In the genomic region with DNA sequence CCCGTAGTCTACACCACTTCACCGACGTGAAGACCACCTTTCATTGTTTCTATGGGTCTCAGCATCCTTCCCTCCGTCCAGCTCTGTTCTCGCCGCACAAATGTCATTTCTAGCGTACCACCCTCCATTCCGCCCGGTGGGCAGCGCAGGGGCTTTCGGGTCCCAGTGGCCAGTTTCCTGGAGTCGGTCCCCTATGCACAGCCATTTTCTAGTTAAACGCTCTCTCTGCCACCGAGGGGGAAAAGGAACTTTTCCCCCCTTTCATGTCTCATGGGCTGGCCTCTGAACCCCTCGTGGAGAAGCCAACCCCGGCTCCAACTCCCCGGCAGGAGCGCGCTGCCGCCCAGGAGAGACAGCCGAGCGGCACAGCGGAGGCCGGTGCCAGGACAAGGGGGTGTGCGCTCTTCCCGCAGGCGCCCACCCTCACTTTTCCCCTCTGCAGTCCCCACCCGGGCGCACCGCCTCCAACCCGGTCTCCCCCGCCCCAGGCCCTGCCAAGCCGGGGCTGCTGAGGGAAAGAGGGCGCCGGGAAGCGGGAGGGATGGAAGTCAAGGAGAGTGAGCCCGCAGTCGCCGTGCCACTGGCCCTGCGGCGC, we compare ENCODE assay signal across 8 cellular contexts. TPM values are rescaled to one million over a fixed set of nuclear protein-coding genes. Genes with fewer than 3 reads are reported as not detected.
A peak's percentile ranks its signal among the peaks of the same experiment; 100 is the strongest.
DNase-seq lines count a peak whose midpoint lies in the region; ATAC-seq and TF ChIP-seq lines count a peak whose summit lies in the region.

No MANE protein-coding gene starts in this region.

- H3K9ac ChIP-seq in neural progenitor cell: peak overlapping the region; percentile 45

- H3K36me3 ChIP-seq in Peyer's patch (no peaks in the 10 kb centered on the region), neural progenitor cell (no peaks in the 10 kb centered on the region)

- H3K27ac ChIP-seq in Peyer's patch (peak overlapping the region; percentile 50 to 90 (median 76)), neural progenitor cell (no peak overlapping the region)

- H3K9me3 ChIP-seq in Peyer's patch (no peaks in the 10 kb centered on the region), neural progenitor cell (ENCODE audit: low read depth) (no peaks in the 10 kb centered on the region)

- no peak for TF ChIP-seq CTCF in Peyer's patch (IDR thresholded peaks at IDR 0.05)
- no peak for TF ChIP-seq CTCF in epithelial cell of proximal tubule (conservative IDR thresholded peaks at IDR 0.05; ENCODE audit: low read depth, low read length)
- TF ChIP-seq CTCF in neural progenitor cell (IDR thresholded peaks at IDR 0.05): no peak

- H3K4me3 ChIP-seq in Peyer's patch (peak overlapping the region; percentile 48 to 86 (median 68)), epithelial cell of proximal tubule (ENCODE audit: low read depth, low read length) (peak overlapping the region; percentile 65), neural progenitor cell (peak overlapping the region; percentile 86)

- no peak overlapping the region for H3K27ac Mint-ChIP-seq in neural progenitor cell

- H3K4me2 ChIP-seq in neural progenitor cell: peak overlapping the region; percentile 95

- H3K4me1 Mint-ChIP-seq in neural progenitor cell: peaks cover 29% of the 10 kb centered on the region

- peaks cover 9% of the 10 kb centered on the region for H3K27me3 Mint-ChIP-seq in neural progenitor cell (ENCODE audit: insufficient read depth, low read depth)

- peak overlapping the region; percentile 95 for H2AFZ ChIP-seq in neural progenitor cell (replicated peaks)

- ATAC-seq in HG02610 (IDR thresholded peaks at IDR 0.05; ENCODE audit: unreplicated experiment): peak; percentile 4

- DNase-seq in NCI-H1092 treated with DMSO at 0.1 percent for 48 hours (lab: John Stamatoyannopoulos, UW): peak; percentile 51
- no peak for DNase-seq in NCI-H1092 (lab: John Stamatoyannopoulos, UW)
- DNase-seq in Peyer's patch: no peak
- DNase-seq in epithelial cell of proximal tubule (ENCODE audit: low read depth): no peak
- DNase-seq in neural progenitor cell (ENCODE audit: low spot score): no peak
- DNase-seq in amniotic stem cell (lab: John Stamatoyannopoulos, UW): no peak
- DNase-seq in HuH-7.5 (ENCODE audit: low spot score): no peak

- H3K9me3 Mint-ChIP-seq in neural progenitor cell: no peaks in the 10 kb centered on the region

- peaks cover 28% of the 10 kb centered on the region for H3F3A ChIP-seq in neural progenitor cell (ENCODE audit: low read depth)

- H3K27me3 ChIP-seq in Peyer's patch (no peaks in the 10 kb centered on the region), neural progenitor cell (peaks cover 15% of the 10 kb centered on the region)

- H3K4me3 Mint-ChIP-seq in neural progenitor cell: peak overlapping the region; percentile 89

- H3K4me1 ChIP-seq in Peyer's patch (peaks cover 0 to 22% (median 7%) of the 10 kb centered on the region in 4 donors), neural progenitor cell (peaks cover 10% of the 10 kb centered on the region)

- H3K79me2 ChIP-seq in neural progenitor cell (ENCODE audit: low read depth): peaks cover 45% of the 10 kb centered on the region

- TF ChIP-seq POLR2A in Peyer's patch (IDR thresholded peaks at IDR 0.05): no peak

- peaks cover 12% of the 10 kb centered on the region for H4K20me1 ChIP-seq in neural progenitor cell (ENCODE audit: low read depth)

- H3K36me3 Mint-ChIP-seq in neural progenitor cell: no peaks in the 10 kb centered on the region

RNA-seq across cellular contexts. Expression of gene APBB2, which starts 0.7 kb away (rescaled TPM):
- 10 to 100 TPM; 47.5 to 99.9 (median 57.5) TPM for total RNA-seq in Peyer's patch
- 27.9 and 39.7 TPM in 2 replicates for total RNA-seq in epithelial cell of proximal tubule
- total RNA-seq in neural progenitor cell (ENCODE audit: low replicate concordance): 44.3 and 83.2 TPM in 2 replicates

RNA-seq across cellular contexts. Expression of gene UCHL1, which starts 43.1 kb away (rescaled TPM):
- total RNA-seq in Peyer's patch: 10 to 100 TPM in 3 of 4 donors, 1 to 10 TPM in 1; 7.0 to 61.1 (median 19.0) TPM
- total RNA-seq in epithelial cell of proximal tubule: 1,473 and 2,223 TPM in 2 replicates
- 535 and 638 TPM in 2 replicates for total RNA-seq in neural progenitor cell (ENCODE audit: low replicate concordance)
